In genomic region chr4:22474636-22475310, GRCh38 we compare ENCODE assay signal across 1 cellular context.
TF ChIP-seq lines count a peak whose summit lies in the region.

No MANE protein-coding gene starts in this region.

TF ChIP-seq in HepG2, 621 proteins besides CTCF, POLR2A, EP300 and RAD21 (continued from another document and continues in another):
- TF ChIP-seq PITX1 (CRISPR knock-in tag; IDR thresholded peaks at IDR 0.05), result no peak
- no peak for TF ChIP-seq SOX6 (IDR thresholded peaks at IDR 0.05)
- TF ChIP-seq SOX6 (CRISPR knock-in tag; IDR thresholded peaks at IDR 0.05), result peak; percentile 91
- no peak for TF ChIP-seq SP4 (CRISPR knock-in tag; IDR thresholded peaks at IDR 0.05)
- TF ChIP-seq NR2C2 (CRISPR knock-in tag; IDR thresholded peaks at IDR 0.05; ENCODE audit: borderline replicate concordance), result no peak
- no peak for TF ChIP-seq ATF5 (CRISPR knock-in tag; IDR thresholded peaks at IDR 0.05; ENCODE audit: low read depth)
- TF ChIP-seq ZNF703 (CRISPR knock-in tag; IDR thresholded peaks at IDR 0.05; ENCODE audit: borderline replicate concordance), result no peak
- TF ChIP-seq HMGXB4 (CRISPR knock-in tag; IDR thresholded peaks at IDR 0.05; ENCODE audit: borderline replicate concordance in 1 of 2, low read depth in 1 of 2), result no peak
- TF ChIP-seq SPEN (CRISPR knock-in tag; IDR thresholded peaks at IDR 0.05; ENCODE audit: low read depth), result no peak
- no peak for TF ChIP-seq ZNF234 (CRISPR knock-in tag; conservative IDR thresholded peaks at IDR 0.05)
- TF ChIP-seq XRCC5 (optimal IDR thresholded peaks at IDR 0.05; ENCODE audit: low read length), result no peak
- no peak for TF ChIP-seq MAF1 (CRISPR knock-in tag; IDR thresholded peaks at IDR 0.05; ENCODE audit: borderline replicate concordance)
- TF ChIP-seq RORA (CRISPR knock-in tag; IDR thresholded peaks at IDR 0.05), result no peak
- TF ChIP-seq MTA3 (CRISPR knock-in tag; IDR thresholded peaks at IDR 0.05), result no peak
- TF ChIP-seq AHR (CRISPR knock-in tag; IDR thresholded peaks at IDR 0.05), result no peak
- no peak for TF ChIP-seq SNRNP70 (IDR thresholded peaks at IDR 0.05; ENCODE audit: low read depth, low read length)
- no peak for TF ChIP-seq ZNF460 (CRISPR knock-in tag; IDR thresholded peaks at IDR 0.05; ENCODE audit: borderline replicate concordance)
- TF ChIP-seq NFKB2 (CRISPR knock-in tag; IDR thresholded peaks at IDR 0.05; ENCODE audit: borderline replicate concordance), result no peak
- no peak for TF ChIP-seq ZNF674 (CRISPR knock-in tag; IDR thresholded peaks at IDR 0.05; ENCODE audit: low read depth)
- no peak for TF ChIP-seq ZNF557 (CRISPR knock-in tag; IDR thresholded peaks at IDR 0.05)
- no peak for TF ChIP-seq TOPORS (CRISPR knock-in tag; IDR thresholded peaks at IDR 0.05)
- no peak for TF ChIP-seq BCLAF1 (IDR thresholded peaks at IDR 0.05)
- TF ChIP-seq ONECUT2 (CRISPR knock-in tag; IDR thresholded peaks at IDR 0.05), result no peak
- TF ChIP-seq NR0B2 (CRISPR knock-in tag; IDR thresholded peaks at IDR 0.05), result no peak
- TF ChIP-seq MTF1 (CRISPR knock-in tag; IDR thresholded peaks at IDR 0.05), result no peak
- TF ChIP-seq MED8 (CRISPR knock-in tag; IDR thresholded peaks at IDR 0.05; ENCODE audit: insufficient replicate concordance), result no peak
- TF ChIP-seq FUBP1 (CRISPR knock-in tag; IDR thresholded peaks at IDR 0.05; ENCODE audit: borderline replicate concordance), result no peak
- no peak; the same call in 1 of the 2 replicates for TF ChIP-seq IKZF5 (CRISPR knock-in tag; IDR thresholded peaks at IDR 0.05)
- no peak for TF ChIP-seq ATF2 (CRISPR knock-in tag; IDR thresholded peaks at IDR 0.05)
- no peak for TF ChIP-seq FOXA1 (IDR thresholded peaks at IDR 0.05)
- TF ChIP-seq FOXA1 (CRISPR knock-in tag; IDR thresholded peaks at IDR 0.05), result no peak
- no peak for TF ChIP-seq ATF6 (CRISPR knock-in tag; conservative IDR thresholded peaks at IDR 0.05)
- no peak for TF ChIP-seq ZNF691 (CRISPR knock-in tag; IDR thresholded peaks at IDR 0.05; ENCODE audit: borderline replicate concordance, low read depth)
- no peak for TF ChIP-seq ZBTB46 (CRISPR knock-in tag; IDR thresholded peaks at IDR 0.05; ENCODE audit: borderline replicate concordance)
- TF ChIP-seq EED (CRISPR knock-in tag; IDR thresholded peaks at IDR 0.05), result no peak
- no peak for TF ChIP-seq KLF12 (CRISPR knock-in tag; IDR thresholded peaks at IDR 0.05; ENCODE audit: borderline replicate concordance)
- no peak for TF ChIP-seq CHD4 (IDR thresholded peaks at IDR 0.05; ENCODE audit: borderline replicate concordance, low read length)
- no peak for TF ChIP-seq ZNF704 (CRISPR knock-in tag; IDR thresholded peaks at IDR 0.05; ENCODE audit: borderline replicate concordance)
- no peak; the same call in 1 of the 2 replicates for TF ChIP-seq RXRB (CRISPR knock-in tag; IDR thresholded peaks at IDR 0.05; ENCODE audit: borderline replicate concordance)
- no peak for TF ChIP-seq KAT7 (CRISPR knock-in tag; IDR thresholded peaks at IDR 0.05; ENCODE audit: borderline replicate concordance)
- TF ChIP-seq SAFB2 (CRISPR knock-in tag; IDR thresholded peaks at IDR 0.05; ENCODE audit: borderline replicate concordance, low read depth), result no peak
- TF ChIP-seq MAZ (IDR thresholded peaks at IDR 0.05; ENCODE audit: borderline replicate concordance, low read depth, low read length), result no peak
- no peak for TF ChIP-seq MAZ (CRISPR knock-in tag; IDR thresholded peaks at IDR 0.05; ENCODE audit: low read depth)
- no peak for TF ChIP-seq ZNF761 (CRISPR knock-in tag; conservative IDR thresholded peaks at IDR 0.05)
- TF ChIP-seq TCF7 (IDR thresholded peaks at IDR 0.05; ENCODE audit: low read depth), result peak; percentile 29; the same call in 1 of the 2 replicates
- no peak for TF ChIP-seq ZNF619 (CRISPR knock-in tag; IDR thresholded peaks at IDR 0.05)
- no peak for TF ChIP-seq THAP8 (CRISPR knock-in tag; IDR thresholded peaks at IDR 0.05; ENCODE audit: borderline replicate concordance)
- no peak for TF ChIP-seq DBP (CRISPR knock-in tag; IDR thresholded peaks at IDR 0.05; ENCODE audit: not compliant biosample characterization)
